ENCODE assay signal across 9 cellular contexts in the genomic region with DNA sequence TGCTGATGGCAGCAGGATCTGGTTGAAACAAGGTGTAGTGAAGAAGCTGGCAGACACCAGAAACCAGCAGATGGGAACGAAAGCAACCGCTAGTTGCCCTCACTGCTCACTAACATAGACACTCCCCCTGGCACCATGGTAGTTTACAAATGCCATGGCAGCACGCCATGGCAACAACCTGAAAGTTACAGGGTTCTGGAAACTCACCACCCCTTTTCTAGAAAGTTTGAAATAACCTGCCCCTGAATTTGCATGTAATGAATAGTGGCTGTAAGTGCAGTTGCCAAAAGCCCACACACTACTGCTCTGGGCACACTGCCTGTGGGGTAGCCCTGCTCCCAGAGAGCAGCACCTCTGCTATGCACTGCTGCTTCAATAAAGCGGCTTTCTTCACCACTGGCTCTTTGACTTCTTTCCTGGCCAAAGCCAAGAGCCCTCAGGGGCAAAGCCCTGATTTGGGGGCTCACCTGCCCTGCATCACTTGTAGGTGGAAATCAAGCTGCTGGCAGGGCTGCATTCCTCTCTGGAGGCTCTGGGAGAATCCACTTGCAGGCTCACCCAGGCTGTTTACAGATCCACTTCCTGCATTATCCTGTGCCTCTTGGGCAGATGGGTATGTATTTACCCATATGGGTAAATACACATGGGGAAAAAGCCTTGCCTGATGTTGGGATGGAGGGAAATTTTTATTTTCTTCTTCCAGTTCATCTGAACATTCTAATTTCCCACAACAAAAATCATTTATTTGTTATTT. TPM values are rescaled to one million over a fixed set of nuclear protein-coding genes. Genes with fewer than 3 reads are reported as not detected.
DNase-seq lines count a peak whose midpoint lies in the region; FAIRE-seq and TF ChIP-seq lines count a peak whose summit lies in the region.
"Had no signal": no experiment of that assay in that cellular context is flagged by ENCODE, and none has a peak within 500 bp of the region (broad histone marks: within the 10 kb centered on the region; RNA-seq: fewer than 3 reads in every experiment).

No MANE protein-coding gene starts in this region.

- no peaks in the 10 kb centered on the region for H3K36me3 ChIP-seq in Karpas-422 (ENCODE audit: insufficient read depth, low read length)
- H3K36me3 ChIP-seq in stomach: no peaks in the 10 kb centered on the region

- H3K9ac ChIP-seq in Karpas-422 (ENCODE audit: low read length): no peak overlapping the region

- H3K9me3 ChIP-seq in Karpas-422 (ENCODE audit: low read length) (no peaks in the 10 kb centered on the region), stomach (no peaks in the 10 kb centered on the region)

- TF ChIP-seq EP300 in stomach (IDR thresholded peaks at IDR 0.05): no peak

- H3K79me2 ChIP-seq in Karpas-422 (ENCODE audit: low read length): no peaks in the 10 kb centered on the region

- H3K4me1 Mint-ChIP-seq in activated CD4-positive, alpha-beta memory T cell treated with anti-CD3 and anti-CD28 coated beads for 36 hours (ENCODE audit: low read depth): peaks cover 7% of the 10 kb centered on the region
- H3K4me1 Mint-ChIP-seq in activated CD4-positive, alpha-beta memory T cell treated with anti-CD3 and anti-CD28 coated beads, Interleukin-2, amount 10 ng/mL, durations not matched to agents 7 days and 5 days: peaks cover 5% of the 10 kb centered on the region
- no peaks in the 10 kb centered on the region for H3K4me1 Mint-ChIP-seq in chondrocyte (ENCODE audit: low read depth)

- POLR2A ChIA-PET in activated CD4-positive, alpha-beta memory T cell treated with anti-CD3 and anti-CD28 coated beads for 36 hours (lab: Charles Lee): interaction anchor here (1.5 kb wide), 1 partner anchor 125 kb away, joined by 4 read pairs; the partner anchor contains the start of gene CNBP
- POLR2A ChIA-PET in activated CD4-positive, alpha-beta memory T cell treated with anti-CD3 and anti-CD28 coated beads, Interleukin-2, amount 10 ng/mL, durations not matched to agents 7 days and 5 days (lab: Charles Lee): interaction anchor here (1.1 kb wide), 1 partner anchor 10 kb away, joined by 3 read pairs; no protein-coding TSS in a partner anchor

- H3K4me3 Mint-ChIP-seq in activated CD4-positive, alpha-beta memory T cell treated with anti-CD3 and anti-CD28 coated beads for 36 hours: no peak overlapping the region
- no peak overlapping the region for H3K4me3 Mint-ChIP-seq in activated CD4-positive, alpha-beta memory T cell treated with anti-CD3 and anti-CD28 coated beads, Interleukin-2, amount 10 ng/mL, durations not matched to agents 7 days and 5 days
- no peak overlapping the region for H3K4me3 Mint-ChIP-seq in chondrocyte (ENCODE audit: unreplicated experiment)

- DNase-seq in activated CD4-positive, alpha-beta memory T cell treated with anti-CD3 and anti-CD28 coated beads for 36 hours: peak; percentile 38
- DNase-seq in activated CD4-positive, alpha-beta memory T cell treated with anti-CD3 and anti-CD28 coated beads, Interleukin-2, amount 10 ng/mL, durations not matched to agents 7 days and 5 days: no peak
- DNase-seq in Karpas-422 (peak; percentile 51), chondrocyte (ENCODE audit: low spot score) (peak; percentile 26), stomach (peak; percentile 59), frontal cortex (ENCODE audit: low spot score in 2 of 2) (no peak), GM12892 (ENCODE audit: insufficient read length) (no peak), GM19239 (ENCODE audit: insufficient read length, low spot score) (no peak)

- CTCF ChIA-PET in activated CD4-positive, alpha-beta memory T cell treated with anti-CD3 and anti-CD28 coated beads for 36 hours (lab: Charles Lee): no interaction called here
- CTCF ChIA-PET in activated CD4-positive, alpha-beta memory T cell treated with anti-CD3 and anti-CD28 coated beads, Interleukin-2, amount 10 ng/mL, durations not matched to agents 7 days and 5 days (lab: Charles Lee): interaction anchor here (0.6 kb wide), 1 partner anchor 187 kb away, joined by 3 read pairs; no protein-coding TSS in a partner anchor

- no peaks in the 10 kb centered on the region for H3K9me3 Mint-ChIP-seq in activated CD4-positive, alpha-beta memory T cell treated with anti-CD3 and anti-CD28 coated beads for 36 hours
- no peaks in the 10 kb centered on the region for H3K9me3 Mint-ChIP-seq in activated CD4-positive, alpha-beta memory T cell treated with anti-CD3 and anti-CD28 coated beads, Interleukin-2, amount 10 ng/mL, durations not matched to agents 7 days and 5 days
- H3K9me3 Mint-ChIP-seq in chondrocyte (ENCODE audit: low read depth): no peaks in the 10 kb centered on the region

- H3K27ac Mint-ChIP-seq in activated CD4-positive, alpha-beta memory T cell treated with anti-CD3 and anti-CD28 coated beads for 36 hours: no peak overlapping the region
- no peak overlapping the region for H3K27ac Mint-ChIP-seq in activated CD4-positive, alpha-beta memory T cell treated with anti-CD3 and anti-CD28 coated beads, Interleukin-2, amount 10 ng/mL, durations not matched to agents 7 days and 5 days
- H3K27ac Mint-ChIP-seq in chondrocyte (ENCODE audit: unreplicated experiment): no peak overlapping the region

- H3K4me3 ChIP-seq in Karpas-422 (ENCODE audit: low read length) (no peak overlapping the region), stomach (no peak overlapping the region)

- no peaks in the 10 kb centered on the region for H3K27me3 Mint-ChIP-seq in activated CD4-positive, alpha-beta memory T cell treated with anti-CD3 and anti-CD28 coated beads for 36 hours
- H3K27me3 Mint-ChIP-seq in activated CD4-positive, alpha-beta memory T cell treated with anti-CD3 and anti-CD28 coated beads, Interleukin-2, amount 10 ng/mL, durations not matched to agents 7 days and 5 days: peaks cover 12% of the 10 kb centered on the region
- H3K27me3 Mint-ChIP-seq in chondrocyte (ENCODE audit: low read depth): peaks cover 18% of the 10 kb centered on the region

- H3K9me2 ChIP-seq in Karpas-422 (replicated peaks; ENCODE audit: insufficient read depth, low read length): no peaks in the 10 kb centered on the region

- H3K27ac ChIP-seq in Karpas-422 (ENCODE audit: low read length) (no peak overlapping the region), stomach (peak overlapping the region; percentile 22 to 68 (median 44))

- no peaks in the 10 kb centered on the region for H3K27me3 ChIP-seq in Karpas-422 (ENCODE audit: low read length)
- no peaks in the 10 kb centered on the region for H3K27me3 ChIP-seq in stomach

- no peak for TF ChIP-seq POLR2A in stomach (IDR thresholded peaks at IDR 0.05)
- no peak for TF ChIP-seq POLR2A in GM12892 (IDR thresholded peaks at IDR 0.05; ENCODE audit: low read depth, low read length)

- TF ChIP-seq CTCF in chondrocyte (IDR thresholded peaks at IDR 0.05) (no peak), stomach (IDR thresholded peaks at IDR 0.05) (no peak)

- H2AFZ ChIP-seq in Karpas-422 (ENCODE audit: low read length): no peak overlapping the region

- WGBS in stomach, 5 donors: 32 to 66% (median 35%) methylated on average over 3 to 4 of the region's 4 CpGs

- H3K4me1 ChIP-seq in Karpas-422 (ENCODE audit: low read length) (peaks cover 8% of the 10 kb centered on the region), stomach (peaks cover 28 to 54% (median 41%) of the 10 kb centered on the region in 4 donors)

- H4K20me1 ChIP-seq in Karpas-422 (ENCODE audit: insufficient read depth, low read depth, low read length): no peaks in the 10 kb centered on the region

- no peak overlapping the region for H3K4me2 ChIP-seq in Karpas-422 (ENCODE audit: low read depth, low read length, poor library complexity, severe bottlenecking)

- intact Hi-C loops in activated CD4-positive, alpha-beta memory T cell treated with anti-CD3 and anti-CD28 coated beads for 36 hours (cut with micrococcal nuclease): no loop called here
- intact Hi-C loops in stomach (cut with DNase I; ENCODE audit: low total_unique reads): no loop called here

- FAIRE-seq in frontal cortex (lab: Jason Lieb, UNC): no peak
- FAIRE-seq in GM12892 (lab: Jason Lieb, UNC): no peak
- no peak for FAIRE-seq in GM19239 (lab: Jason Lieb, UNC)

- no peaks in the 10 kb centered on the region for H3K36me3 Mint-ChIP-seq in activated CD4-positive, alpha-beta memory T cell treated with anti-CD3 and anti-CD28 coated beads for 36 hours
- H3K36me3 Mint-ChIP-seq in activated CD4-positive, alpha-beta memory T cell treated with anti-CD3 and anti-CD28 coated beads, Interleukin-2, amount 10 ng/mL, durations not matched to agents 7 days and 5 days (ENCODE audit: low read depth): no peaks in the 10 kb centered on the region
- no peaks in the 10 kb centered on the region for H3K36me3 Mint-ChIP-seq in chondrocyte (ENCODE audit: low read depth)

RNA-seq across cellular contexts. Expression of gene GP9, which starts 2.0 kb away (rescaled TPM):
- not detected for total RNA-seq in activated CD4-positive, alpha-beta memory T cell treated with anti-CD3 and anti-CD28 coated beads for 36 hours
- total RNA-seq in activated CD4-positive, alpha-beta memory T cell treated with anti-CD3 and anti-CD28 coated beads, Interleukin-2, amount 10 ng/mL, durations not matched to agents 7 days and 5 days: not detected
- not detected in 2 replicates for total RNA-seq in Karpas-422 (2014; rRNA removed; shearing (Covaris generic); ENCODE audit: low replicate concordance)
- total RNA-seq in chondrocyte (not detected in 3 replicates), stomach (not detected), frontal cortex (not detected)
- polyA plus RNA-seq in stomach: not detected
- not detected for polyA plus RNA-seq in GM12892 (2012; ENCODE audit: missing spikeins)
- total RNA-seq: HT1080 had no signal

RNA-seq across cellular contexts. Expression of gene EFCC1, which starts 57.5 kb away (rescaled TPM):
- total RNA-seq in activated CD4-positive, alpha-beta memory T cell treated with anti-CD3 and anti-CD28 coated beads for 36 hours: under 1 TPM; 0.12 to 0.24 TPM
- total RNA-seq in activated CD4-positive, alpha-beta memory T cell treated with anti-CD3 and anti-CD28 coated beads, Interleukin-2, amount 10 ng/mL, durations not matched to agents 7 days and 5 days: not detected
- total RNA-seq in Karpas-422 (2014; rRNA removed; shearing (Covaris generic); ENCODE audit: low replicate concordance): not detected in 2 replicates
- 0.13 TPM in 1 of 3 replicates, not detected in the others for total RNA-seq in chondrocyte
- 10 to 100 TPM in 3 of 5 donors, 1 to 10 TPM in 2; 1.0 to 13.9 (median 10.3) TPM for total RNA-seq in stomach
- 10 to 100 TPM in 1 of 3 donors, 1 to 10 TPM in 2; 3.4 to 10.7 (median 8.2) TPM for polyA plus RNA-seq in stomach
- total RNA-seq in frontal cortex: 0.41 TPM
- polyA plus RNA-seq in GM12892 (2012; ENCODE audit: missing spikeins): not detected
- total RNA-seq: HT1080 had no signal

Comparison
In these comparisons a context has a peak if more than half of its experiments do, and no peak if none do; other contexts are left out.
1. DNase-seq: peak in activated CD4-positive, alpha-beta memory T cell treated with anti-CD3 and anti-CD28 coated beads for 36 hours (single experiment), Karpas-422 (single experiment), chondrocyte (single experiment) and stomach (single experiment); none in activated CD4-positive, alpha-beta memory T cell treated with anti-CD3 and anti-CD28 coated beads, Interleukin-2, amount 10 ng/mL, durations not matched to agents 7 days and 5 days (single experiment), frontal cortex (0 of 2), GM12892 (single experiment) and GM19239 (single experiment).